Comparison of ENCODE assay signal across 8 cellular contexts in the genomic region with DNA sequence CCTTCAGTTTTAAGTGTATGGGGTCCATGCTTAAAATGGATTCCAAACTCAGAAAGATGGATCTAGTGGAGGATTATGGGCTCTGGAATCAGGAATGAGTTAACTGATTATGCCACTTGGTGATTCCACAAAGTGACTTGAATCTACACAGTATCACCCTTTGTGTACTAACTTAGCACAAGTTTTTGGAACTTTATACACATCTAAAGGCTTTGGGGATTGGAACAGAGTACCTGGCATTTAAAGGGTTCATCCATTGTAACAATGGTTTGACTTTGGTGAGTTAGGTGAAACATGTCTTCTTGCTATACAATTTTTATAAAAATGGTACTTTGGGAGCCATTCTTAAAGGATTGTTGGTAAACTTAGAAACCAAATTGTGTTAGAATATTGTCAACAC. TPM values are rescaled to one million over a fixed set of nuclear protein-coding genes. Genes with fewer than 3 reads are reported as not detected.
DNase-seq lines count a peak whose midpoint lies in the region; ATAC-seq, FAIRE-seq and TF ChIP-seq lines count a peak whose summit lies in the region.

No MANE protein-coding gene starts in this region.

- H3K4me3 Mint-ChIP-seq in chondrocyte (ENCODE audit: unreplicated experiment), result peak overlapping the region; percentile 87

- H2AFZ ChIP-seq in ACC112 (ENCODE audit: low read length, unreplicated experiment), result no peak overlapping the region

- H3K36me3 ChIP-seq in ACC112 (ENCODE audit: insufficient read depth, low read length) (peaks cover 36% of the 10 kb centered on the region), HUES6 (ENCODE audit: control insufficient read depth, insufficient read depth, low read length) (peaks cover 54% of the 10 kb centered on the region), muscle layer of duodenum (ENCODE audit: control insufficient read depth in 1 of 2, insufficient read depth in 2 of 2, low read length in 2 of 2) (peaks cover 28 to 34% of the 10 kb centered on the region in 2 donors)

- peaks cover 34% of the 10 kb centered on the region for H3K4me1 Mint-ChIP-seq in chondrocyte (ENCODE audit: low read depth)

- TF ChIP-seq POLR2A in GM12892 (IDR thresholded peaks at IDR 0.05; ENCODE audit: low read depth, low read length), result no peak

- FAIRE-seq in GM12892 (lab: Jason Lieb, UNC), result no peak

- TF ChIP-seq CTCF in chondrocyte (IDR thresholded peaks at IDR 0.05), result no peak

- H3K27ac ChIP-seq in ACC112 (ENCODE audit: low read depth, low read length), result peak overlapping the region; percentile 93
- H3K27ac ChIP-seq in HUES6 (ENCODE audit: low read depth, low read length), result peak overlapping the region; percentile 98
- H3K27ac ChIP-seq in muscle layer of duodenum (ENCODE audit: low read length), result peak overlapping the region; percentile 98

- H3K9me3 ChIP-seq in HUES6 (ENCODE audit: control insufficient read depth, insufficient read depth, low read depth, low read length) (no peaks in the 10 kb centered on the region), muscle layer of duodenum (ENCODE audit: control insufficient read depth in 1 of 2, low read length in 2 of 2) (no peaks in the 10 kb centered on the region)

- H3K36me3 Mint-ChIP-seq in chondrocyte (ENCODE audit: low read depth), result peaks cover 14% of the 10 kb centered on the region

- H3K27ac Mint-ChIP-seq in chondrocyte (ENCODE audit: unreplicated experiment), result peak overlapping the region; percentile 99

- ATAC-seq in HG03439 (IDR thresholded peaks at IDR 0.05; ENCODE audit: unreplicated experiment), result no peak

- H3K4me1 ChIP-seq in ACC112 (ENCODE audit: control insufficient read depth, insufficient read depth, low read length, unreplicated experiment), result peaks cover 24% of the 10 kb centered on the region
- H3K4me1 ChIP-seq in HUES6 (ENCODE audit: control insufficient read depth, insufficient read depth, low read length), result peaks cover 18% of the 10 kb centered on the region
- peaks cover 14 to 32% of the 10 kb centered on the region in 2 donors for H3K4me1 ChIP-seq in muscle layer of duodenum (ENCODE audit: control insufficient read depth in 1 of 2, insufficient read depth in 2 of 2, low read length in 2 of 2)

- peak overlapping the region; percentile 99 for H3K9ac ChIP-seq in HUES6 (ENCODE audit: low read length)

- H3K27me3 ChIP-seq in ACC112 (ENCODE audit: insufficient read depth, low read length), result no peaks in the 10 kb centered on the region
- no peaks in the 10 kb centered on the region for H3K27me3 ChIP-seq in HUES6 (ENCODE audit: control insufficient read depth, insufficient read depth, low read length)
- no peaks in the 10 kb centered on the region for H3K27me3 ChIP-seq in muscle layer of duodenum (ENCODE audit: low read depth, low read length)

- H3K9me3 Mint-ChIP-seq in chondrocyte (ENCODE audit: low read depth), result no peaks in the 10 kb centered on the region

- no peak for DNase-seq in chondrocyte (ENCODE audit: low spot score)
- no peak for DNase-seq in AML-193 (lab: John Stamatoyannopoulos, UW)
- DNase-seq in SKM-1 treated with dmso at 0.1 percent for 144 hours (lab: John Stamatoyannopoulos, UW; ENCODE audit: unreplicated experiment), result no peak
- DNase-seq in GM12892 (ENCODE audit: insufficient read length), result no peak

- H3K4me3 ChIP-seq in ACC112 (ENCODE audit: low read depth, low read length) (peak overlapping the region; percentile 99), HUES6 (ENCODE audit: low read depth, low read length) (peak overlapping the region; percentile 93), muscle layer of duodenum (ENCODE audit: low read depth in 1 of 2, low read length in 2 of 2) (peak overlapping the region; percentile 70 to 99)

- peaks cover 63% of the 10 kb centered on the region for H3K79me2 ChIP-seq in ACC112 (ENCODE audit: control insufficient read depth, insufficient read depth, low read length, unreplicated experiment)

- no peaks in the 10 kb centered on the region for H3K27me3 Mint-ChIP-seq in chondrocyte (ENCODE audit: low read depth)

RNA-seq across cellular contexts. Expression of gene RPL21, which starts 1.1 kb away (rescaled TPM):
- 459 to 576 TPM (median 495 TPM) in 3 replicates for total RNA-seq in chondrocyte
- 4,843 TPM for polyA plus RNA-seq in GM12892 (2012; ENCODE audit: missing spikeins)

RNA-seq across cellular contexts. Expression of gene RASL11A, which starts 18.2 kb away (rescaled TPM):
- 2.2 to 5.8 TPM (median 3.1 TPM) in 3 replicates for total RNA-seq in chondrocyte
- 0.59 TPM for polyA plus RNA-seq in GM12892 (2012; ENCODE audit: missing spikeins)
